1 cellular context compared by ENCODE assay signal in the genomic region with DNA sequence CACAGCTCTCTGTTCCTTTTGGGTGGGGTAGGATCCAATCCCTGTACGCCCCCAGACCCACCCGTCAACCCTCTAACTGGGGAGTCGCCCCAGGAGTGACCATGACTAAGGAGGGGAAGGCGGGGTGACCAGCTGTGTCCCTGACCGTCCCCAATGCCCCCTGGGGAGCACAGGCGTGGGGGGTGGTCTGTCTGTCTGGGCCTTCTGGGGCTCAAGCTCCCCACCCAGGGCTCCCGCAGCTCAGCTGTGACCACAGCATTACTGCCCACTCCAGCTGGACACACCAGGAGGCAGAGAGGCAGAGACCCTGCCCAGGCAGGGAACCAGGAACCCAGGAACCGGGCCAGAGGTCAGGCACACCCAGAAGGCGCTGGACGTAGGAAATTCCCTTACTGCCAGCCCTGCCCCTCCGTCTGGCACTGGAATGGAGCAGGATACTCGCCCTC.
A peak's percentile ranks its signal among the peaks of the same experiment; 100 is the strongest.
TF ChIP-seq lines count a peak whose summit lies in the region.

No MANE protein-coding gene starts in this region.

TF ChIP-seq in HepG2, 621 proteins besides CTCF, POLR2A, EP300 and RAD21 (continued from another document):
- TF ChIP-seq, protein P1, sequence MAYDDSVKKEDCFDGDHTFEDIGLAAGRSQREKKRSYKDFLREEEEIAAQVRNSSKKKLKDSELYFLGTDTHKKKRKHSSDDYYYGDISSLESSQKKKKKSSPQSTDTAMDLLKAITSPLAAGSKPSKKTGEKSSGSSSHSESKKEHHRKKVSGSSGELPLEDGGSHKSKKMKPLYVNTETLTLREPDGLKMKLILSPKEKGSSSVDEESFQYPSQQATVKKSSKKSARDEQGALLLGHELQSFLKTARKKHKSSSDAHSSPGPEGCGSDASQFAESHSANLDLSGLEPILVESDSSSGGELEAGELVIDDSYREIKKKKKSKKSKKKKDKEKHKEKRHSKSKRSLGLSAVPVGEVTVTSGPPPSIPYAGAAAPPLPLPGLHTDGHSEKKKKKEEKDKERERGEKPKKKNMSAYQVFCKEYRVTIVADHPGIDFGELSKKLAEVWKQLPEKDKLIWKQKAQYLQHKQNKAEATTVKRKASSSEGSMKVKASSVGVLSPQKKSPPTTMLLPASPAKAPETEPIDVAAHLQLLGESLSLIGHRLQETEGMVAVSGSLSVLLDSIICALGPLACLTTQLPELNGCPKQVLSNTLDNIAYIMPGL (CRISPR knock-in tag; IDR thresholded peaks at IDR 0.05; ENCODE audit: borderline replicate concordance in 1 of 2, low read depth in 1 of 2), result no peak
- TF ChIP-seq ZNF569 (CRISPR knock-in tag; IDR thresholded peaks at IDR 0.05; ENCODE audit: borderline replicate concordance) (no peak), HDAC1 (CRISPR knock-in tag; IDR thresholded peaks at IDR 0.05) (peak; percentile 40; the same call in 1 of the 2 replicates), ZNF75D (CRISPR knock-in tag; IDR thresholded peaks at IDR 0.05; ENCODE audit: borderline replicate concordance) (no peak), ZNF816 (CRISPR knock-in tag; IDR thresholded peaks at IDR 0.05; ENCODE audit: borderline replicate concordance) (no peak), CCDC6 (CRISPR knock-in tag; IDR thresholded peaks at IDR 0.05) (no peak), BCL6 (CRISPR knock-in tag; IDR thresholded peaks at IDR 0.05) (no peak), ZNF678 (CRISPR knock-in tag; IDR thresholded peaks at IDR 0.05) (no peak), ZNF337 (CRISPR knock-in tag; IDR thresholded peaks at IDR 0.05; ENCODE audit: borderline replicate concordance, low read depth) (no peak), SRSF1 (optimal IDR thresholded peaks at IDR 0.05; ENCODE audit: low read depth, low read length) (no peak), AGO1 (IDR thresholded peaks at IDR 0.05; ENCODE audit: low read depth, low read length, poor library complexity, severe bottlenecking) (peak; percentile 18), STAG1 (CRISPR knock-in tag; IDR thresholded peaks at IDR 0.05) (no peak), KLF9 (CRISPR knock-in tag; IDR thresholded peaks at IDR 0.05; ENCODE audit: low read depth) (no peak), RELA (CRISPR knock-in tag; IDR thresholded peaks at IDR 0.05) (no peak), ZBTB7B (CRISPR knock-in tag; IDR thresholded peaks at IDR 0.05) (no peak), SAP130 (CRISPR knock-in tag; IDR thresholded peaks at IDR 0.05; ENCODE audit: low read depth) (no peak), RARA (CRISPR knock-in tag; IDR thresholded peaks at IDR 0.05) (no peak)
- TF ChIP-seq, protein P2, sequence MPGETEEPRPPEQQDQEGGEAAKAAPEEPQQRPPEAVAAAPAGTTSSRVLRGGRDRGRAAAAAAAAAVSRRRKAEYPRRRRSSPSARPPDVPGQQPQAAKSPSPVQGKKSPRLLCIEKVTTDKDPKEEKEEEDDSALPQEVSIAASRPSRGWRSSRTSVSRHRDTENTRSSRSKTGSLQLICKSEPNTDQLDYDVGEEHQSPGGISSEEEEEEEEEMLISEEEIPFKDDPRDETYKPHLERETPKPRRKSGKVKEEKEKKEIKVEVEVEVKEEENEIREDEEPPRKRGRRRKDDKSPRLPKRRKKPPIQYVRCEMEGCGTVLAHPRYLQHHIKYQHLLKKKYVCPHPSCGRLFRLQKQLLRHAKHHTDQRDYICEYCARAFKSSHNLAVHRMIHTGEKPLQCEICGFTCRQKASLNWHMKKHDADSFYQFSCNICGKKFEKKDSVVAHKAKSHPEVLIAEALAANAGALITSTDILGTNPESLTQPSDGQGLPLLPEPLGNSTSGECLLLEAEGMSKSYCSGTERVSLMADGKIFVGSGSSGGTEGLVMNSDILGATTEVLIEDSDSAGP (CRISPR knock-in tag; IDR thresholded peaks at IDR 0.05; ENCODE audit: borderline replicate concordance), result peak; percentile 47; the same call in 1 of the 2 replicates
- TF ChIP-seq, protein P3, sequence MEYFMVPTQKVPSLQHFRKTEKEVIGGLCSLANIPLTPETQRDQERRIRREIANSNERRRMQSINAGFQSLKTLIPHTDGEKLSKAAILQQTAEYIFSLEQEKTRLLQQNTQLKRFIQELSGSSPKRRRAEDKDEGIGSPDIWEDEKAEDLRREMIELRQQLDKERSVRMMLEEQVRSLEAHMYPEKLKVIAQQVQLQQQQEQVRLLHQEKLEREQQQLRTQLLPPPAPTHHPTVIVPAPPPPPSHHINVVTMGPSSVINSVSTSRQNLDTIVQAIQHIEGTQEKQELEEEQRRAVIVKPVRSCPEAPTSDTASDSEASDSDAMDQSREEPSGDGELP (IDR thresholded peaks at IDR 0.05; ENCODE audit: borderline replicate concordance, low read depth), result peak; percentile 34; the same call in 1 of the 2 replicates
